In genomic region chr15:81085213-81085612, GRCh38 we compare ENCODE assay signal across 20 cellular contexts. TPM values are rescaled to one million over a fixed set of nuclear protein-coding genes. Genes with fewer than 3 reads are reported as not detected.
"Had no signal": no experiment of that assay in that cellular context is flagged by ENCODE, and none has a peak within 500 bp of the region (broad histone marks: within the 10 kb centered on the region; RNA-seq: fewer than 3 reads in every experiment).

No MANE protein-coding gene starts in this region.

- DNase-seq: cortex of kidney; effector memory CD4-positive, alpha-beta T cell; esophagus squamous epithelium; foreskin fibroblast; mammary epithelial cell; naive thymus-derived CD8-positive, alpha-beta T cell; psoas muscle; sigmoid colon; stimulated activated CD4-positive, alpha-beta T cell treated with anti-CD3 and anti-CD28 coated beads, Interleukin-2, amount 100 ng/mL, for 24 hours; stimulated activated CD4-positive, alpha-beta T cell treated with anti-CD3 and anti-CD28 coated beads, Interleukin-4, amount 100 ng/mL, for 4 hours; stimulated activated naive B cell treated with anti-CD40 and anti-IgM and Interleukin-4, amounts not matched to agents 10 μg/mL and 1 μg/mL and 100 μg/mL, for 72 hours; trophoblast cell had no signal

- H3K27me3 ChIP-seq: sigmoid colon had no signal

- H3K4me3 ChIP-seq: esophagus squamous epithelium, gastroesophageal sphincter, psoas muscle, sigmoid colon, skin epidermis had no signal

- H3K36me3 ChIP-seq: esophagus squamous epithelium, gastroesophageal sphincter, neutrophil, sigmoid colon had no signal

- H3K4me1 ChIP-seq: esophagus squamous epithelium, gastroesophageal sphincter, psoas muscle, sigmoid colon had no signal

- FAIRE-seq: endometrium, islet of Langerhans had no signal

- H3K27ac ChIP-seq: esophagus squamous epithelium, gastroesophageal sphincter, neutrophil, psoas muscle, sigmoid colon, skin epidermis had no signal

- H3K9me3 ChIP-seq: esophagus squamous epithelium, gastroesophageal sphincter, neutrophil, psoas muscle, sigmoid colon had no signal

RNA-seq across cellular contexts. Expression of gene CFAP161, which starts 48.9 kb away (rescaled TPM):
- total RNA-seq: epithelial cell of proximal tubule had no signal
- polyA plus RNA-seq: naive thymus-derived CD8-positive, alpha-beta T cell; neural cell; sigmoid colon; urinary bladder had no signal
